In the genomic region with DNA sequence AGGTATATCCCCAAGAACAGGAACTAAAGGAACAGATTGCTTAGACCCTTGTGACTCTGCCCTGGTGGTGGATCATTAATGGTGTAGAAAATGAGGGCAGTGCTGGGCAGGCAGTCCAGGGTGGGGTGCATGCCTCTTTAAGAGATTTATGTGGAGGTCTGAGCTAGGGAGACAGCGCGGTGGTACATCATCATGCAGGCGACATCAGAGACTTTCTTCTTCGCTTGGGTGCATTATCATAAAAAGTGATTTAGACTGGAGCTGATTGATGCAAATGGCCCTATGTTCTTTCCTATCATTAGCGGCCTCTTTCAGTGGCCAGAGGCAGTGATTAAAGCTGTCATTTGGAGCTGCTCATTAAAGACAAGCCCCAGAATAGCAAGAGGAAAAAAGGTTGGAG, we compare ENCODE assay signal across 18 cellular contexts.
"Had no signal": no experiment of that assay in that cellular context is flagged by ENCODE, and none has a peak within 500 bp of the region (broad histone marks: within the 10 kb centered on the region; RNA-seq: fewer than 3 reads in every experiment).

No MANE protein-coding gene starts in this region.

- H3K27ac ChIP-seq: cardiac muscle cell, gastrocnemius medialis, ovary, suprapubic skin, upper lobe of right lung, WERI-Rb-1 had no signal

- H3K9me3 Mint-ChIP-seq: nephron had no signal

- H3K4me3 Mint-ChIP-seq: nephron had no signal

- DNase-seq: activated CD4-positive, alpha-beta T cell treated with anti-CD3 and anti-CD28 coated beads for 48 hours; activated naive CD4-positive, alpha-beta T cell treated with Interleukin-2 at 50 U/mL for 16 hours; effector CD8-positive, alpha-beta T cell; gastrocnemius medialis; left ventricle myocardium superior; mesenchymal stem cell; ovary; stimulated activated CD4-positive, alpha-beta T cell treated with anti-CD3 and anti-CD28 coated beads, Interleukin-12 subunit alpha, Interleukin-12 subunit beta, amount 100 ng/mL, for 4 hours; stimulated activated CD4-positive, alpha-beta T cell treated with anti-CD3 and anti-CD28 coated beads, Interleukin-2, amount 100 ng/mL, for 48 hours; stimulated activated naive CD8-positive, alpha-beta T cell treated with anti-CD3 and anti-CD28 coated beads, Interleukin-15, Interleukin-2, amounts not matched to agents 100 U/mL and 50 U/mL, for 24 hours; upper lobe of right lung; WERI-Rb-1 had no signal

- H3K9me3 ChIP-seq: gastrocnemius medialis, ovary, suprapubic skin, upper lobe of right lung had no signal

- FAIRE-seq: astrocyte, colon, keratinocyte had no signal

- H3K27ac Mint-ChIP-seq: nephron had no signal

- H3K4me1 ChIP-seq: upper lobe of right lung had no signal

- H3K4me3 ChIP-seq: cardiac muscle cell, gastrocnemius medialis, ovary, suprapubic skin, upper lobe of right lung had no signal

- H3K27me3 ChIP-seq: cardiac muscle cell, gastrocnemius medialis, ovary, suprapubic skin, upper lobe of right lung had no signal

- H3K36me3 ChIP-seq: cardiac muscle cell, gastrocnemius medialis, ovary, suprapubic skin, upper lobe of right lung, WERI-Rb-1 had no signal
